ENCODE assay signal across 13 cellular contexts in genomic region chr4:1395389-1395820, GRCh38. TPM values are rescaled to one million over a fixed set of nuclear protein-coding genes. Genes with fewer than 3 reads are reported as not detected.
A peak's percentile ranks its signal among the peaks of the same experiment; 100 is the strongest.
DNase-seq lines count a peak whose midpoint lies in the region; ATAC-seq, FAIRE-seq and TF ChIP-seq lines count a peak whose summit lies in the region.
"Not testable (repeated sequence)": the region's sequence is repeated elsewhere in the genome, so short reads cannot be mapped to it uniquely, and the experiment has no call there.
"Had no signal": no experiment of that assay in that cellular context is flagged by ENCODE, and none has a peak within 500 bp of the region (broad histone marks: within the 10 kb centered on the region; RNA-seq: fewer than 3 reads in every experiment).

No MANE protein-coding gene starts in this region.

- not testable (repeated sequence) for H3K27ac ChIP-seq in RWPE2 (ENCODE audit: poor library complexity, severe bottlenecking); kidney (ENCODE audit: low read depth in 2 of 2, low read length in 2 of 2)

- H3K27me3 Mint-ChIP-seq in activated naive CD4-positive, alpha-beta T cell treated with anti-CD3 and anti-CD28 coated beads, Interleukin-2, amount 50 U/mL, for 24 hours; mesothelial cell of epicardium (ENCODE audit: low read depth): not testable (repeated sequence)
- H3K27me3 Mint-ChIP-seq in stimulated activated naive B cell treated with anti-CD40 and anti-IgM and Interleukin-4, amounts not matched to agents 10 μg/mL and 1 μg/mL and 100 μg/mL, for 72 hours: peaks cover 5 to 19% of the 10 kb centered on the region in 2 donors

- H3K27me3 ChIP-seq in RWPE2 (ENCODE audit: insufficient read depth, poor library complexity, severe bottlenecking): not testable (repeated sequence)

- H3K4me1 Mint-ChIP-seq in activated naive CD4-positive, alpha-beta T cell treated with anti-CD3 and anti-CD28 coated beads, Interleukin-2, amount 50 U/mL, for 24 hours; mesothelial cell of epicardium; stimulated activated naive B cell treated with anti-CD40 and anti-IgM and Interleukin-4, amounts not matched to agents 10 μg/mL and 1 μg/mL and 100 μg/mL, for 72 hours: not testable (repeated sequence)

- peak overlapping the region; percentile 59 for H3K27ac Mint-ChIP-seq in activated naive CD4-positive, alpha-beta T cell treated with anti-CD3 and anti-CD28 coated beads, Interleukin-2, amount 50 U/mL, for 24 hours
- peak overlapping the region; percentile 39 for H3K27ac Mint-ChIP-seq in mesothelial cell of epicardium
- peak overlapping the region; percentile 39 for H3K27ac Mint-ChIP-seq in stimulated activated naive B cell treated with anti-CD40 and anti-IgM and Interleukin-4, amounts not matched to agents 10 μg/mL and 1 μg/mL and 100 μg/mL, for 72 hours

- not testable (repeated sequence) for H3K4me1 ChIP-seq in RWPE2 (ENCODE audit: insufficient read depth, poor library complexity, severe bottlenecking); kidney (ENCODE audit: control insufficient read depth in 1 of 2, insufficient read depth in 1 of 2, low read depth in 1 of 2, low read length in 2 of 2)

- not testable (repeated sequence) for ATAC-seq in RWPE2 (ENCODE audit: low read depth); Right ventricle myocardium superior (ENCODE audit: poor library complexity); stimulated activated naive B cell treated with anti-CD40 and anti-IgM and Interleukin-4, amounts not matched to agents 10 μg/mL and 1 μg/mL and 100 μg/mL, for 72 hours (replicated peaks)

- not testable (repeated sequence) for FAIRE-seq in kidney (lab: Jason Lieb, UNC)

- not testable (repeated sequence) for H3K36me3 ChIP-seq in RWPE2 (ENCODE audit: low read depth); kidney (ENCODE audit: control insufficient read depth in 1 of 2, insufficient read depth in 2 of 2, low read length in 2 of 2)

- H3K9me3 ChIP-seq in RWPE2 (ENCODE audit: severe bottlenecking); kidney (ENCODE audit: control insufficient read depth in 1 of 2, low read length in 2 of 2): not testable (repeated sequence)

- peak; percentile 16 for DNase-seq in RWPE2 (ENCODE audit: low spot score)
- DNase-seq in Right ventricle myocardium superior: peak; percentile 18
- DNase-seq in kidney: peak; percentile 41
- peak in 1 of 2 experiments; percentile 2 for DNase-seq in mesothelial cell of epicardium (ENCODE audit: low spot score in 2 of 2, unreplicated experiment in 2 of 2)
- DNase-seq in posterior vena cava (ENCODE audit: low spot score): peak; percentile 47
- not testable (repeated sequence) for DNase-seq in stimulated activated naive B cell treated with anti-CD40 and anti-IgM and Interleukin-4, amounts not matched to agents 10 μg/mL and 1 μg/mL and 100 μg/mL, for 72 hours

- not testable (repeated sequence) for H3K36me3 Mint-ChIP-seq in activated naive CD4-positive, alpha-beta T cell treated with anti-CD3 and anti-CD28 coated beads, Interleukin-2, amount 50 U/mL, for 24 hours
- H3K36me3 Mint-ChIP-seq in mesothelial cell of epicardium: peaks cover 17% of the 10 kb centered on the region
- H3K36me3 Mint-ChIP-seq in stimulated activated naive B cell treated with anti-CD40 and anti-IgM and Interleukin-4, amounts not matched to agents 10 μg/mL and 1 μg/mL and 100 μg/mL, for 72 hours: peaks cover 12 to 24% of the 10 kb centered on the region in 2 donors

- H3K4me3 Mint-ChIP-seq in activated naive CD4-positive, alpha-beta T cell treated with anti-CD3 and anti-CD28 coated beads, Interleukin-2, amount 50 U/mL, for 24 hours; stimulated activated naive B cell treated with anti-CD40 and anti-IgM and Interleukin-4, amounts not matched to agents 10 μg/mL and 1 μg/mL and 100 μg/mL, for 72 hours: not testable (repeated sequence)
- peak overlapping the region; percentile 17 for H3K4me3 Mint-ChIP-seq in mesothelial cell of epicardium

- not testable (repeated sequence) for H3K4me3 ChIP-seq in RWPE2 (ENCODE audit: severe bottlenecking); kidney (ENCODE audit: low read length in 2 of 2)

- not testable (repeated sequence) for H3K9me3 Mint-ChIP-seq in activated naive CD4-positive, alpha-beta T cell treated with anti-CD3 and anti-CD28 coated beads, Interleukin-2, amount 50 U/mL, for 24 hours
- H3K9me3 Mint-ChIP-seq in mesothelial cell of epicardium: peaks cover 13% of the 10 kb centered on the region
- H3K9me3 Mint-ChIP-seq in stimulated activated naive B cell treated with anti-CD40 and anti-IgM and Interleukin-4, amounts not matched to agents 10 μg/mL and 1 μg/mL and 100 μg/mL, for 72 hours: peaks cover 9 to 11% of the 10 kb centered on the region in 2 donors

- not testable (repeated sequence) for H3K9ac ChIP-seq in kidney (ENCODE audit: low read length in 2 of 2)

- not testable (repeated sequence) for TF ChIP-seq CTCF in RWPE2 (IDR thresholded peaks at IDR 0.05; ENCODE audit: poor library complexity, severe bottlenecking); kidney (IDR thresholded peaks at IDR 0.05; ENCODE audit: borderline replicate concordance, extremely low read depth, insufficient read depth); mesothelial cell of epicardium (IDR thresholded peaks at IDR 0.05; ENCODE audit: unreplicated experiment)

- intact Hi-C loops in Right ventricle myocardium superior (cut with DNase I); kidney (cut with DNase I); posterior vena cava (cut with DNase I): not testable (repeated sequence)

RNA-seq across cellular contexts. Expression of gene NKX1-1, which starts 10.8 kb away (rescaled TPM):
- total RNA-seq in Right ventricle myocardium superior (not detected), kidney (not detected), mesothelial cell of epicardium (not detected in 3 replicates), posterior vena cava (not detected)
- polyA plus RNA-seq in kidney (ENCODE audit: insufficient read depth, low read depth, low replicate concordance): not detected
- total RNA-seq: Caco-2; CD4-positive, alpha-beta T cell; H1; H9 had no signal
- polyA plus RNA-seq: A549, BJ, H1 had no signal

RNA-seq across cellular contexts. Expression of gene UVSSA, which starts 48.4 kb away (rescaled TPM):
- total RNA-seq in Right ventricle myocardium superior (6.7 TPM), kidney (32.5 TPM), mesothelial cell of epicardium (62.9 to 65.9 TPM (median 63.1 TPM) in 3 replicates), posterior vena cava (10 to 100 TPM; 14.3 to 14.7 TPM)
- 5.2 TPM for polyA plus RNA-seq in kidney (ENCODE audit: insufficient read depth, low read depth, low replicate concordance)
